Comparison of ENCODE assay signal across 39 cellular contexts in the genomic region with DNA sequence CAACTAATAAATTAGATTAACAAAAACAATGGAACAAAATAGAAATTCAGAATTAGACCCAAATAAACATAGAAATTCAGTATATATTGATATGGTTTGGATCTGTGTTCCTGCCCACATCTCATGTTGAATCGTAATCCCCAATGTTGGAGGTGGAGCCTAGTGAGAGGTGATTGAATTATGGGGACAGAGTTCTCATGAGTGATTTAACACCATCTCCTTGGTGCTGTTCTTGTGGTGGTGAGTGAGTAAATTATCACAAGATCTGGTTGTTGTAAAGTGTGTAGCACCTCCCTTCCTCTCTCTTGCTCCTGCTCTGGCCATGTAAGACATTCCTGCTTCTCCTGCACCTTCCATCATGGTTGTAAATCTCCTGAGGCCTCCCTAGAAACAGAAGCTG. TPM values are rescaled to one million over a fixed set of nuclear protein-coding genes. Genes with fewer than 3 reads are reported as not detected.
"Had no signal": no experiment of that assay in that cellular context is flagged by ENCODE, and none has a peak within 500 bp of the region (broad histone marks: within the 10 kb centered on the region; RNA-seq: fewer than 3 reads in every experiment).

No MANE protein-coding gene starts in this region.

- H3K36me3 ChIP-seq: ascending aorta, cardiac muscle cell had no signal

- H3K4me1 ChIP-seq: ascending aorta had no signal

- H3K27me3 Mint-ChIP-seq: activated B cell treated with CpG ODN at 0.5 μM for 24 hours; activated CD4-positive, alpha-beta memory T cell treated with anti-CD3 and anti-CD28 coated beads for 36 hours; activated CD8-positive, alpha-beta T cell treated with anti-CD3 and anti-CD28 coated beads for 36 hours; T-cell had no signal

- H3K27me3 ChIP-seq: ascending aorta, cardiac muscle cell had no signal

- ATAC-seq: activated CD8-positive, alpha-beta T cell treated with anti-CD3 and anti-CD28 coated beads for 36 hours; activated naive CD8-positive, alpha-beta T cell treated with anti-CD3 and anti-CD28 coated beads, Interleukin-2, amount 50 U/mL, for 24 hours; activated T-cell treated with anti-CD3 and anti-CD28 coated beads, Interleukin-2, amount 50 U/mL, for 4 hours; activated T-cell treated with anti-CD3 and anti-CD28 coated beads, Interleukin-2, amount 50 U/mL, for 72 hours; activated T-helper 17 cell treated with anti-CD3 and anti-CD28 coated beads, Interleukin-2, amount 50 U/mL, for 72 hours; T-cell; T-helper 17 cell had no signal

- H3K36me3 Mint-ChIP-seq: activated CD4-positive, alpha-beta memory T cell treated with anti-CD3 and anti-CD28 coated beads for 36 hours; activated naive CD4-positive, alpha-beta T cell treated with anti-CD3 and anti-CD28 coated beads, Interleukin-2, amount 50 U/mL, for 24 hours; activated naive CD8-positive, alpha-beta T cell; activated naive CD8-positive, alpha-beta T cell treated with anti-CD3 and anti-CD28 coated beads, Interleukin-2, amount 10 ng/mL, durations not matched to agents 7 days and 5 days; brain; T-cell had no signal

- FAIRE-seq: bronchial epithelial cell had no signal

- H3K27ac Mint-ChIP-seq: activated B cell treated with CpG ODN at 0.5 μM for 24 hours; activated CD4-positive, alpha-beta memory T cell treated with anti-CD3 and anti-CD28 coated beads for 36 hours; activated CD4-positive, alpha-beta T cell treated with anti-CD3 and anti-CD28 coated beads, Interleukin-2, amount 10 ng/mL, durations not matched to agents 24 days and 14 days; activated CD8-positive, alpha-beta T cell treated with anti-CD3 and anti-CD28 coated beads for 36 hours; activated naive CD4-positive, alpha-beta T cell treated with anti-CD3 and anti-CD28 coated beads for 36 hours; activated naive CD4-positive, alpha-beta T cell treated with anti-CD3 and anti-CD28 coated beads, Interleukin-2, amount 50 U/mL, for 24 hours; activated naive CD8-positive, alpha-beta T cell; activated naive CD8-positive, alpha-beta T cell treated with anti-CD3 and anti-CD28 coated beads, Interleukin-2, amount 10 ng/mL, durations not matched to agents 7 days and 5 days; activated naive CD8-positive, alpha-beta T cell treated with anti-CD3 and anti-CD28 coated beads, Interleukin-2, amount 50 U/mL, for 24 hours; activated T-cell treated with anti-CD3 and anti-CD28 coated beads, Interleukin-2, amount 50 U/mL, for 72 hours; activated T-helper 1 cell treated with anti-CD3 and anti-CD28 coated beads, Interleukin-12 subunit alpha, Interleukin-12 subunit beta, Interleukin-2, Interleukin-4 antibody, amounts not matched to agents 30 ng/mL and 10 ng/mL and 1 ng/mL, durations not matched to agents 14 hours and 24 hours and 36 hours; activated T-helper 17 cell treated with anti-CD3 and anti-CD28 coated beads, Interleukin-2, amount 50 U/mL, for 72 hours; brain; T-cell; T-helper 17 cell; T-helper 2 cell treated with Interferon-gamma antibody and Interleukin-4, amounts not matched to agents 5 μg/mL and 100 μg/mL, for 36 hours had no signal

- DNase-seq: activated B cell treated with CpG ODN at 0.5 μM for 24 hours; activated CD4-positive, alpha-beta memory T cell treated with anti-CD3 and anti-CD28 coated beads for 36 hours; activated CD4-positive, alpha-beta T cell treated with anti-CD3 and anti-CD28 coated beads for 4 hours; activated CD4-positive, alpha-beta T cell treated with anti-CD3 and anti-CD28 coated beads, Interleukin-2, amount 10 ng/mL, durations not matched to agents 24 days and 14 days; activated CD4-positive, alpha-beta T cell treated with anti-CD3 and anti-CD28 coated beads, Interleukin-2, amount 50 U/mL, for 1 hour; activated CD4-positive, alpha-beta T cell treated with anti-CD3 and anti-CD28 coated beads, Interleukin-2, amount 50 U/mL, for 4 hours; activated CD4-positive, CD25-positive, alpha-beta regulatory T cell treated with anti-CD3 and anti-CD28 coated beads, Interleukin-2, amount 50 U/mL, for 72 hours; activated CD8-positive, alpha-beta memory T cell treated with anti-CD3 and anti-CD28 coated beads, Interleukin-2, amount 50 U/mL, for 4 hours; activated CD8-positive, alpha-beta T cell treated with anti-CD3 and anti-CD28 coated beads for 36 hours; activated effector memory CD4-positive, alpha-beta T cell treated with anti-CD3 and anti-CD28 coated beads, Interleukin-2, amount 50 U/mL, for 16 hours; activated gamma-delta T cell treated with Interleukin-2 at 50 U/mL for 16 hours; activated naive CD4-positive, alpha-beta T cell; activated naive CD4-positive, alpha-beta T cell treated with anti-CD3 and anti-CD28 coated beads for 36 hours; activated naive CD8-positive, alpha-beta T cell treated with anti-CD3 and anti-CD28 coated beads, Interleukin-2, amount 10 ng/mL, durations not matched to agents 7 days and 5 days; activated naive CD8-positive, alpha-beta T cell treated with anti-CD3 and anti-CD28 coated beads, Interleukin-2, amount 50 U/mL, for 24 hours; activated T-cell treated with anti-CD3 and anti-CD28 coated beads for 4 hours; activated T-cell treated with anti-CD3 and anti-CD28 coated beads, Interleukin-2, amount 50 U/mL, for 1 hour; activated T-cell treated with anti-CD3 and anti-CD28 coated beads, Interleukin-2, amount 50 U/mL, for 4 hours; activated T-cell treated with anti-CD3 and anti-CD28 coated beads, Interleukin-2, amount 50 U/mL, for 72 hours; amygdala; anterior cingulate cortex; caudate nucleus; cerebellar nuclear complex; T-cell; T-helper 17 cell; T-helper 9 cell had no signal

- H3K4me1 Mint-ChIP-seq: activated B cell treated with CpG ODN at 0.5 μM for 24 hours; activated naive CD8-positive, alpha-beta T cell treated with anti-CD3 and anti-CD28 coated beads, Interleukin-2, amount 50 U/mL, for 24 hours; brain; central memory CD8-positive, alpha-beta T cell had no signal

- H3K4me3 ChIP-seq: ascending aorta, cardiac muscle cell had no signal

- H3K9me3 Mint-ChIP-seq: activated B cell treated with CpG ODN at 0.5 μM for 24 hours; activated CD4-positive, alpha-beta T cell treated with anti-CD3 and anti-CD28 coated beads, Interleukin-2, amount 10 ng/mL, durations not matched to agents 24 days and 14 days; activated CD8-positive, alpha-beta T cell treated with anti-CD3 and anti-CD28 coated beads for 36 hours; activated naive CD4-positive, alpha-beta T cell treated with anti-CD3 and anti-CD28 coated beads for 36 hours; activated naive CD4-positive, alpha-beta T cell treated with anti-CD3 and anti-CD28 coated beads, Interleukin-2, amount 50 U/mL, for 24 hours; activated naive CD8-positive, alpha-beta T cell treated with anti-CD3 and anti-CD28 coated beads, Interleukin-2, amount 10 ng/mL, durations not matched to agents 7 days and 5 days; activated T-cell treated with anti-CD3 and anti-CD28 coated beads, Interleukin-2, amount 50 U/mL, for 72 hours; activated T-helper 1 cell treated with anti-CD3 and anti-CD28 coated beads, Interleukin-12 subunit alpha, Interleukin-12 subunit beta, Interleukin-2, Interleukin-4 antibody, amounts not matched to agents 30 ng/mL and 10 ng/mL and 1 ng/mL, durations not matched to agents 14 hours and 24 hours and 36 hours; activated T-helper 17 cell treated with anti-CD3 and anti-CD28 coated beads, Interleukin-2, amount 50 U/mL, for 72 hours; T-helper 2 cell treated with Interferon-gamma antibody and Interleukin-4, amounts not matched to agents 5 μg/mL and 100 μg/mL, for 36 hours had no signal

- H3K9me3 ChIP-seq: ascending aorta had no signal

- H3K4me3 Mint-ChIP-seq: activated B cell treated with CpG ODN at 0.5 μM for 24 hours; activated CD4-positive, alpha-beta memory T cell treated with anti-CD3 and anti-CD28 coated beads for 36 hours; activated CD4-positive, alpha-beta T cell treated with anti-CD3 and anti-CD28 coated beads, Interleukin-2, amount 10 ng/mL, durations not matched to agents 24 days and 14 days; activated CD8-positive, alpha-beta T cell treated with anti-CD3 and anti-CD28 coated beads for 36 hours; activated naive CD4-positive, alpha-beta T cell treated with anti-CD3 and anti-CD28 coated beads for 36 hours; activated naive CD4-positive, alpha-beta T cell treated with anti-CD3 and anti-CD28 coated beads, Interleukin-2, amount 50 U/mL, for 24 hours; activated naive CD8-positive, alpha-beta T cell; activated naive CD8-positive, alpha-beta T cell treated with anti-CD3 and anti-CD28 coated beads, Interleukin-2, amount 10 ng/mL, durations not matched to agents 7 days and 5 days; activated naive CD8-positive, alpha-beta T cell treated with anti-CD3 and anti-CD28 coated beads, Interleukin-2, amount 50 U/mL, for 24 hours; activated T-cell treated with anti-CD3 and anti-CD28 coated beads, Interleukin-2, amount 50 U/mL, for 4 hours; activated T-cell treated with anti-CD3 and anti-CD28 coated beads, Interleukin-2, amount 50 U/mL, for 72 hours; activated T-helper 1 cell treated with anti-CD3 and anti-CD28 coated beads, Interleukin-12 subunit alpha, Interleukin-12 subunit beta, Interleukin-2, Interleukin-4 antibody, amounts not matched to agents 30 ng/mL and 10 ng/mL and 1 ng/mL, durations not matched to agents 14 hours and 24 hours and 36 hours; activated T-helper 17 cell treated with anti-CD3 and anti-CD28 coated beads, Interleukin-2, amount 50 U/mL, for 72 hours; brain; central memory CD8-positive, alpha-beta T cell; T-cell; T-helper 17 cell; T-helper 2 cell treated with Interferon-gamma antibody and Interleukin-4, amounts not matched to agents 5 μg/mL and 100 μg/mL, for 36 hours had no signal

- H3K27ac ChIP-seq: ascending aorta, cardiac muscle cell, VCaP had no signal

RNA-seq across cellular contexts. Expression of a gene that starts 59.7 kb away (rescaled TPM):
- total RNA-seq: activated B cell treated with CpG ODN at 0.5 μM for 24 hours; activated CD4-positive, alpha-beta T cell treated with anti-CD3 and anti-CD28 coated beads, Interleukin-2, amount 10 ng/mL, durations not matched to agents 24 days and 14 days; activated CD8-positive, alpha-beta memory T cell treated with anti-CD3 and anti-CD28 coated beads for 36 hours; activated CD8-positive, alpha-beta T cell treated with anti-CD3 and anti-CD28 coated beads for 36 hours; activated naive CD4-positive, alpha-beta T cell treated with anti-CD3 and anti-CD28 coated beads for 36 hours; activated T-cell treated with anti-CD3 and anti-CD28 coated beads, Interleukin-2, amount 50 U/mL, for 4 hours; activated T-cell treated with anti-CD3 and anti-CD28 coated beads, Interleukin-2, amount 50 U/mL, for 72 hours; activated T-helper 1 cell treated with anti-CD3 and anti-CD28 coated beads, Interleukin-12 subunit alpha, Interleukin-12 subunit beta, Interleukin-2, Interleukin-4 antibody, amounts not matched to agents 30 ng/mL and 10 ng/mL and 1 ng/mL, durations not matched to agents 14 hours and 24 hours and 36 hours; activated T-helper 17 cell treated with anti-CD3 and anti-CD28 coated beads, Interleukin-2, amount 50 U/mL, for 72 hours; ascending aorta; cardiac muscle cell; T-cell; T-helper 1 cell treated with Interleukin-12 subunit alpha and Interleukin-12 subunit beta and Interleukin-4 antibody, amounts not matched to agents 30 ng/mL and 1 ng/mL, for 36 hours; T-helper 17 cell had no signal
- polyA plus RNA-seq: cardiac muscle cell had no signal
